ENCODE assay signal across 13 cellular contexts in the genomic region with DNA sequence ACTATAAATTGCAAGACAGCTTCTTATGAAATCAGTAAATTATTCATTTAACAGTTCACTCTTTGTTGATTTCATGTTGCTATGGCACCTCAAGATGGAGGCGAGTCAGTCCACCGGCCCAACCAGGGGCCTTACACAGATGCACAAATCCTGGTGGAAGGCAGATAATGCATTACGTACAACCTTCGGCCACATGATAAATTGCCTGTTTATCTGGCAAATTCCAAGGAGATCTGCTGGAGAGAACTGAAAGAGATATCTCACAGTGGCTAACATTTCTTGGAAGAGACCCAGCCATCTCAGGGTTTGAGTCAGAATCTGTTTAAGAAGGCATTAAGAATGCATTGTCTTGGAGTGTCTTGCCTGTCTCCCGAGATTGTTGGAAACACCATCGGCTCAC.
A peak's percentile ranks its signal among the peaks of the same experiment; 100 is the strongest.
DNase-seq lines count a peak whose midpoint lies in the region; ATAC-seq, FAIRE-seq and TF ChIP-seq lines count a peak whose summit lies in the region.
"Had no signal": no experiment of that assay in that cellular context is flagged by ENCODE, and none has a peak within 500 bp of the region (broad histone marks: within the 10 kb centered on the region; RNA-seq: fewer than 3 reads in every experiment).

No MANE protein-coding gene starts in this region.

- no peaks in the 10 kb centered on the region for H3K36me3 ChIP-seq in Caco-2 (ENCODE audit: control insufficient read depth, insufficient read depth, low read length)
- H3K36me3 ChIP-seq: Peyer's patch, vagina had no signal

- no TSS peak for BruUV-seq in Caco-2 (replicated peaks; lab: Mats Ljungman, UMichigan)

- H3K9me3 Mint-ChIP-seq in Caco-2 (ENCODE audit: unreplicated experiment), result no peaks in the 10 kb centered on the region
- H3K9me3 Mint-ChIP-seq: activated naive CD4-positive, alpha-beta T cell treated with anti-CD3 and anti-CD28 coated beads, Interleukin-2, amount 50 U/mL, for 24 hours had no signal

- no peak overlapping the region for H3K4me3 ChIP-seq in Caco-2 (ENCODE audit: low read depth, low read length)
- H3K4me3 ChIP-seq: Peyer's patch, vagina had no signal

- peak; percentile 67 for FAIRE-seq in HTR-8/SVneo (lab: Jason Lieb, UNC)

- no peak overlapping the region for H3K4me3 Mint-ChIP-seq in Caco-2 (ENCODE audit: unreplicated experiment)
- H3K4me3 Mint-ChIP-seq: activated naive CD4-positive, alpha-beta T cell treated with anti-CD3 and anti-CD28 coated beads, Interleukin-2, amount 50 U/mL, for 24 hours had no signal

- no peak overlapping the region for H3K27ac Mint-ChIP-seq in Caco-2 (ENCODE audit: unreplicated experiment)
- H3K27ac Mint-ChIP-seq: activated naive CD4-positive, alpha-beta T cell treated with anti-CD3 and anti-CD28 coated beads, Interleukin-2, amount 50 U/mL, for 24 hours had no signal

- peak overlapping the region; percentile 41 for H3K27ac ChIP-seq in cingulate gyrus (ENCODE audit: low read depth, low read length)
- H3K27ac ChIP-seq: Peyer's patch, vagina had no signal

- CTCF ChIA-PET in Caco-2 (lab: Charles Lee), result no interaction called here

- no peaks in the 10 kb centered on the region for H3K27me3 ChIP-seq in Caco-2 (replicated peaks; ENCODE audit: control insufficient read depth, insufficient read depth, low read length)
- H3K27me3 ChIP-seq: Peyer's patch, vagina had no signal

- no peaks in the 10 kb centered on the region for H3K27me3 Mint-ChIP-seq in Caco-2 (ENCODE audit: insufficient read depth, unreplicated experiment)
- H3K27me3 Mint-ChIP-seq: activated naive CD4-positive, alpha-beta T cell treated with anti-CD3 and anti-CD28 coated beads, Interleukin-2, amount 50 U/mL, for 24 hours had no signal

- intact Hi-C loops in Caco-2 (cut with micrococcal nuclease; ENCODE audit: unreplicated experiment), result loop anchor here (5.0 kb wide), 1 partner anchor 35 kb away; no protein-coding TSS in a partner anchor

- peaks cover 11% of the 10 kb centered on the region; the same call in 1 of the 2 replicates for H3K4me1 ChIP-seq in Caco-2
- H3K4me1 ChIP-seq: vagina had no signal

- ATAC-seq in GM18861 (IDR thresholded peaks at IDR 0.05; ENCODE audit: unreplicated experiment), result no peak
- no peak for ATAC-seq in GM19455 (IDR thresholded peaks at IDR 0.05; ENCODE audit: unreplicated experiment)

- peaks cover 13% of the 10 kb centered on the region for H3K4me1 Mint-ChIP-seq in Caco-2 (ENCODE audit: low read depth, unreplicated experiment)

- peaks cover 38% of the 10 kb centered on the region for H3K36me3 Mint-ChIP-seq in Caco-2 (ENCODE audit: insufficient read depth, unreplicated experiment)

- H3K9me3 ChIP-seq in Caco-2, result no peaks in the 10 kb centered on the region
- H3K9me3 ChIP-seq: Peyer's patch, vagina had no signal

- POLR2A ChIA-PET in Caco-2 (lab: Charles Lee), result no interaction called here

- no peak for TF ChIP-seq CTCF in Caco-2 (IDR thresholded peaks at IDR 0.05; ENCODE audit: insufficient read depth in 1 of 2, low read depth in 1 of 2, low read length in 1 of 2, severe bottlenecking in 1 of 2, unreplicated experiment in 1 of 2)

- DNase-seq in ACHN, result peak; percentile 73
- peak; percentile 84 for DNase-seq in HTR-8/SVneo (ENCODE audit: insufficient read length, low spot score)
- peak; percentile 79 for DNase-seq in myocyte (ENCODE audit: low read depth)
- no peak for DNase-seq in Caco-2
- no peak for DNase-seq in NK-92 (lab: John Stamatoyannopoulos, UW; ENCODE audit: unreplicated experiment)
- DNase-seq: activated CD4-positive, alpha-beta T cell treated with anti-CD3 and anti-CD28 coated beads for 4 hours; NCI-H146; Peyer's patch had no signal

- in situ Hi-C loops in ACHN (cut with HindIII; ENCODE audit: low pct_ligation_motif_present, low pct_unique_long_range_greater_than_20kb, low sequenced_read_pairs), result no loop called here

Comparison
In these comparisons a context has a peak if more than half of its experiments do, and no peak if none do; other contexts are left out.
1. DNase-seq: peak in ACHN (single experiment), HTR-8/SVneo (single experiment) and myocyte (single experiment); none in Caco-2 (0 of 2) and NK-92 (single experiment).